Comparison of ENCODE assay signal across 1 cellular context in genomic region chr9:134848504-134848903, GRCh38.
TF ChIP-seq lines count a peak whose summit lies in the region.

No MANE protein-coding gene starts in this region.

TF ChIP-seq in HepG2, 621 proteins besides CTCF, POLR2A, EP300 and RAD21:
- no peak for TF ChIP-seq ZUFSP (CRISPR knock-in tag; IDR thresholded peaks at IDR 0.05; ENCODE audit: borderline replicate concordance)
- TF ChIP-seq ZNF639 (CRISPR knock-in tag; conservative IDR thresholded peaks at IDR 0.05): no peak
- TF ChIP-seq ZNF18 (CRISPR knock-in tag; IDR thresholded peaks at IDR 0.05; ENCODE audit: insufficient replicate concordance): peak; percentile 31
TF ChIP-seq in HepG2: peak in this region for 1.
